15 cellular contexts compared by ENCODE assay signal in genomic region chr4:65437102-65437501, GRCh38.
DNase-seq lines count a peak whose midpoint lies in the region; ATAC-seq and TF ChIP-seq lines count a peak whose summit lies in the region.
"Had no signal": no experiment of that assay in that cellular context is flagged by ENCODE, and none has a peak within 500 bp of the region (broad histone marks: within the 10 kb centered on the region; RNA-seq: fewer than 3 reads in every experiment).

No MANE protein-coding gene starts in this region.

- ATAC-seq in GM19023 (IDR thresholded peaks at IDR 0.05; ENCODE audit: unreplicated experiment) = no peak
- ATAC-seq: HepG2 had no signal

- H3K4me1 ChIP-seq in A673 (ENCODE audit: insufficient read depth, low read length, poor library complexity, severe bottlenecking) = peaks cover 4% of the 10 kb centered on the region

- H3K27ac ChIP-seq in A673 (ENCODE audit: low read depth, low read length, poor library complexity, severe bottlenecking) = no peak overlapping the region

- no peak for TF ChIP-seq CTCF in A673 (conservative IDR thresholded peaks at IDR 0.05; ENCODE audit: low read depth, low read length)
- no peak for TF ChIP-seq CTCF in fibroblast of the aortic adventitia (IDR thresholded peaks at IDR 0.05; ENCODE audit: insufficient read depth, low read length)

- H3K36me3 ChIP-seq in A673 (ENCODE audit: insufficient read depth, low read length, poor library complexity, severe bottlenecking) = no peaks in the 10 kb centered on the region

- CTCF ChIA-PET in A673 (lab: Charles Lee) = no interaction called here

- H3K9me3 ChIP-seq in A673 (ENCODE audit: low read depth, low read length, poor library complexity, severe bottlenecking) = no peaks in the 10 kb centered on the region

- intact Hi-C loops in A673 (cut with micrococcal nuclease; ENCODE audit: unreplicated experiment) = no loop called here

- H3K4me3 ChIP-seq in A673 (ENCODE audit: low read depth, low read length, poor library complexity, severe bottlenecking) (no peak overlapping the region), fibroblast of the aortic adventitia (ENCODE audit: low read depth, low read length) (no peak overlapping the region)

- H3K27me3 ChIP-seq in A673 (replicated peaks; ENCODE audit: insufficient read depth, low read depth, low read length, poor library complexity) = no peaks in the 10 kb centered on the region

- DNase-seq in A673 (ENCODE audit: low spot score) = peak; percentile 25
- peak; percentile 3 for DNase-seq in M059J (ENCODE audit: low read depth)
- DNase-seq in astrocyte of the hippocampus (ENCODE audit: low read depth, low spot score) = peak; percentile 25
- peak; percentile 78 for DNase-seq in fibroblast of the aortic adventitia (ENCODE audit: low read depth)
- DNase-seq in DMS 273 treated with DMSO at 0.1 percent for 48 hours (lab: John Stamatoyannopoulos, UW) = no peak
- DNase-seq in NCI-H1417 treated with DMSO at 0.1 percent for 48 hours (lab: John Stamatoyannopoulos, UW) = no peak
- DNase-seq in GM03348 (ENCODE audit: low spot score) = no peak
- DNase-seq: CD4-positive, CD25-positive, alpha-beta regulatory T cell; H9; Kasumi-1; NCI-H2107; NCI-H748 treated with DMSO at 0.1 percent for 48 hours; SIG-M5 had no signal

- POLR2A ChIA-PET in A673 (lab: Charles Lee; ENCODE audit: low non-redundant PET) = no interaction called here

- BruUV-seq in A673 (replicated peaks; lab: Mats Ljungman, UMichigan) = no TSS peak

Comparison
In these comparisons a context has a peak if more than half of its experiments do, and no peak if none do; other contexts are left out.
1. DNase-seq: peak in A673 (single experiment), M059J (single experiment), astrocyte of the hippocampus (single experiment) and fibroblast of the aortic adventitia (single experiment); none in DMS 273 treated with DMSO at 0.1 percent for 48 hours (single experiment), NCI-H1417 treated with DMSO at 0.1 percent for 48 hours (single experiment) and GM03348 (single experiment).